12 cellular contexts compared by ENCODE assay signal in the genomic region with DNA sequence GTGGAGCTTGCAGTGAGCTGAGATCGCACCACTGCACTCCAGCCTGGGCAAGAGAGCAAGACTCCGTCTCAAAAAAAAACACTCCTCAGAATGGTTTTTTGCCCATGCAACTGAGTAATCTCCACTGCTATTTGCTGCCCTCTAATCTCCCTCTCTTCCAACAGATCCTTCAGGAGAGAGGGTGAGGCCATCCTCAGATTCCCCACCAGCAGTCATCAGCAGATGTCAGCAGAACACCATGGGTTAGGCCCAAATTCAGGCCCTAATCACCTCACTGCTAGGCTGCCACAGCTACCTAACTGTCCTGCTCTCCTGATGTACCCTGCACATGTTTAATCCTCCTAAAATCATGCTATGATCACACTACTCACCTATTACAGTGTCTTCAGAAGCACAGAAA.
DNase-seq lines count a peak whose midpoint lies in the region; ATAC-seq, FAIRE-seq and TF ChIP-seq lines count a peak whose summit lies in the region.
"Had no signal": no experiment of that assay in that cellular context is flagged by ENCODE, and none has a peak within 500 bp of the region (broad histone marks: within the 10 kb centered on the region; RNA-seq: fewer than 3 reads in every experiment).

No MANE protein-coding gene starts in this region.

- H3K36me3 ChIP-seq in mammary epithelial cell (ENCODE audit: insufficient read depth, low read length), result no peaks in the 10 kb centered on the region
- H3K36me3 ChIP-seq in K562 (ENCODE audit: control insufficient read depth, insufficient read depth, low read length), result no peaks in the 10 kb centered on the region
- H3K36me3 ChIP-seq in smooth muscle cell (ENCODE audit: low read depth), result no peaks in the 10 kb centered on the region
- H3K36me3 ChIP-seq: ascending aorta had no signal

- peaks cover 5% of the 10 kb centered on the region for H3K9me3 Mint-ChIP-seq in MCF 10A (ENCODE audit: unreplicated experiment)
- no peaks in the 10 kb centered on the region for H3K9me3 Mint-ChIP-seq in activated CD4-positive, alpha-beta memory T cell treated with anti-CD3 and anti-CD28 coated beads for 36 hours
- H3K9me3 Mint-ChIP-seq: CD4-positive, alpha-beta T cell had no signal

- H3K27me3 ChIP-seq in mammary epithelial cell (ENCODE audit: insufficient read depth, low read length) (no peaks in the 10 kb centered on the region), K562 (ENCODE audit: control insufficient read depth in 2 of 2, insufficient read depth in 2 of 2, low read length in 2 of 2) (no peaks in the 10 kb centered on the region), smooth muscle cell (ENCODE audit: low read depth) (no peaks in the 10 kb centered on the region)
- H3K27me3 ChIP-seq: ascending aorta had no signal

- CTCF ChIA-PET in MCF 10A (lab: Yijun Ruan, JAX), result interaction anchor here (0.6 to 2.9 kb wide), 4 partner anchors 11 to 130 kb away, joined by 3 to 40 read pairs (median 4); no protein-coding TSS in a partner anchor
- CTCF ChIA-PET in mammary epithelial cell (lab: Charles Lee; ENCODE audit: low non-redundant PET), result interaction anchor here (0.6 kb wide), 1 partner anchor 63 kb away, joined by 3 read pairs; the partner anchor contains the start of gene BEND6
- CTCF ChIA-PET in K562 (lab: Yijun Ruan, JAX; ENCODE audit: low intra/inter-chr PET ratio), result interaction anchor here (0.5 kb wide), 1 partner anchor 424 kb away, joined by 3 read pairs; no protein-coding TSS in a partner anchor
- CTCF ChIA-PET in activated CD4-positive, alpha-beta memory T cell treated with anti-CD3 and anti-CD28 coated beads for 36 hours (lab: Charles Lee), result interaction anchor here (0.6 to 3.5 kb wide), 4 partner anchors 11 to 425 kb away, joined by 3 to 54 read pairs (median 4); partner anchors contain the start of gene PRIM2

- no TSS peak for BruUV-seq in MCF 10A (replicated peaks; lab: Mats Ljungman, UMichigan)
- BruUV-seq in mammary epithelial cell (replicated peaks; lab: Mats Ljungman, UMichigan), result no TSS peak
- BruUV-seq in K562 (replicated peaks; lab: Mats Ljungman, UMichigan), result no TSS peak

- no peaks in the 10 kb centered on the region for H3K9me1 ChIP-seq in K562 (ENCODE audit: control insufficient read depth, insufficient read depth, low read length)

- H3K27me3 Mint-ChIP-seq in MCF 10A (ENCODE audit: insufficient read depth, unreplicated experiment), result no peaks in the 10 kb centered on the region
- no peaks in the 10 kb centered on the region for H3K27me3 Mint-ChIP-seq in activated CD4-positive, alpha-beta memory T cell treated with anti-CD3 and anti-CD28 coated beads for 36 hours
- H3K27me3 Mint-ChIP-seq: CD4-positive, alpha-beta T cell had no signal

- TF ChIP-seq RAD21 in K562 (CRISPR knock-in tag; conservative IDR thresholded peaks at IDR 0.05 in 1 of 2, IDR thresholded peaks at IDR 0.05 in 1 of 2), result peak in 1 of 2 experiments; percentile 56; a peak in 2 of 4 replicates

- peaks cover 6% of the 10 kb centered on the region for H3K4me1 Mint-ChIP-seq in MCF 10A (ENCODE audit: insufficient read depth, unreplicated experiment)
- H3K4me1 Mint-ChIP-seq in activated CD4-positive, alpha-beta memory T cell treated with anti-CD3 and anti-CD28 coated beads for 36 hours (ENCODE audit: low read depth), result peaks cover 25% of the 10 kb centered on the region

- peaks cover 6% of the 10 kb centered on the region for H3K4me1 ChIP-seq in mammary epithelial cell (ENCODE audit: insufficient read depth, low read length)
- peaks cover 0 to 10% of the 10 kb centered on the region in 2 experiments; a peak in 2 of 5 replicates for H3K4me1 ChIP-seq in K562 (replicated peaks in 1 of 2; ENCODE audit: control insufficient read depth in 2 of 2, insufficient read depth in 2 of 2, low read length in 2 of 2)
- peaks cover 10% of the 10 kb centered on the region for H3K4me1 ChIP-seq in smooth muscle cell (ENCODE audit: low read depth)

- H3K36me3 Mint-ChIP-seq in MCF 10A (ENCODE audit: insufficient read depth, unreplicated experiment), result peaks cover 5% of the 10 kb centered on the region
- H3K36me3 Mint-ChIP-seq in activated CD4-positive, alpha-beta memory T cell treated with anti-CD3 and anti-CD28 coated beads for 36 hours, result no peaks in the 10 kb centered on the region

- H3K9me3 ChIP-seq in mammary epithelial cell (replicated peaks; ENCODE audit: insufficient read depth, low read length) (no peaks in the 10 kb centered on the region), K562 (replicated peaks; ENCODE audit: control insufficient read depth, insufficient read depth, low read depth, low read length) (no peaks in the 10 kb centered on the region), smooth muscle cell (replicated peaks; ENCODE audit: low read depth) (no peaks in the 10 kb centered on the region)
- H3K9me3 ChIP-seq: ascending aorta had no signal

- no peak overlapping the region for H2AFZ ChIP-seq in mammary epithelial cell (ENCODE audit: low read depth, low read length)
- no peak overlapping the region for H2AFZ ChIP-seq in K562 (ENCODE audit: low read depth, low read length)
- H2AFZ ChIP-seq in smooth muscle cell (ENCODE audit: low read depth), result no peak overlapping the region

- dilution Hi-C loops in mammary epithelial cell (cut with HindIII; ENCODE audit: low sequenced_read_pairs), result no loop called here

- H4K20me1 ChIP-seq in mammary epithelial cell (ENCODE audit: insufficient read depth, low read length) (no peaks in the 10 kb centered on the region), K562 (replicated peaks; ENCODE audit: control insufficient read depth, insufficient read depth, low read length) (no peaks in the 10 kb centered on the region), smooth muscle cell (ENCODE audit: low read depth) (no peaks in the 10 kb centered on the region)

- in situ Hi-C loops in mammary epithelial cell (cut with MboI; ENCODE audit: low sequenced_read_pairs in 2 of 2), result no loop called here
- in situ Hi-C loops in K562 (cut with MboI), result no loop called here

- no peak overlapping the region for H3K4me3 Mint-ChIP-seq in MCF 10A (ENCODE audit: unreplicated experiment)
- no peak overlapping the region for H3K4me3 Mint-ChIP-seq in activated CD4-positive, alpha-beta memory T cell treated with anti-CD3 and anti-CD28 coated beads for 36 hours
- H3K4me3 Mint-ChIP-seq: CD4-positive, alpha-beta T cell had no signal

- H3K4me3 ChIP-seq in mammary epithelial cell (replicated peaks in 1 of 3; ENCODE audit: insufficient read depth in 1 of 3, low read depth in 2 of 3, low read length in 3 of 3) (no peak overlapping the region), K562 (no peak overlapping the region), smooth muscle cell (no peak overlapping the region), coronary artery (no peak overlapping the region)
- H3K4me3 ChIP-seq: ascending aorta had no signal

- ATAC-seq in HG03439 (IDR thresholded peaks at IDR 0.05; ENCODE audit: unreplicated experiment) (peak; percentile 22), K562 (peak; percentile 86), GM18498 (IDR thresholded peaks at IDR 0.05; ENCODE audit: unreplicated experiment) (no peak)
- ATAC-seq: right cardiac atrium had no signal

- no peak overlapping the region for H3K27ac Mint-ChIP-seq in MCF 10A (ENCODE audit: low read depth, unreplicated experiment)
- H3K27ac Mint-ChIP-seq in activated CD4-positive, alpha-beta memory T cell treated with anti-CD3 and anti-CD28 coated beads for 36 hours, result no peak overlapping the region
- H3K27ac Mint-ChIP-seq: CD4-positive, alpha-beta T cell had no signal

- no peak for TF ChIP-seq CTCF in MCF 10A (IDR thresholded peaks at IDR 0.05; ENCODE audit: unreplicated experiment)
- no peak for TF ChIP-seq CTCF in mammary epithelial cell (conservative IDR thresholded peaks at IDR 0.05 in 1 of 2, IDR thresholded peaks at IDR 0.05 in 1 of 2; ENCODE audit: extremely low read depth in 1 of 2, insufficient read depth in 1 of 2, low read depth in 1 of 2, low read length in 2 of 2)
- TF ChIP-seq CTCF in K562 (IDR thresholded peaks at IDR 0.05 in 2 of 3, conservative IDR thresholded peaks at IDR 0.05 in 1 of 3; ENCODE audit: insufficient read depth in 2 of 3, low read depth in 1 of 3, low read length in 3 of 3), result peak; percentile 47 to 57 (median 51); a peak in 5 of 6 replicates
- no peak for TF ChIP-seq CTCF in smooth muscle cell (IDR thresholded peaks at IDR 0.05; ENCODE audit: borderline replicate concordance, insufficient read depth, poor library complexity, severe bottlenecking)
- no peak for TF ChIP-seq CTCF in coronary artery (IDR thresholded peaks at IDR 0.05)

- no peak for TF ChIP-seq EP300 in K562 (IDR thresholded peaks at IDR 0.05; ENCODE audit: low read length)

- intact Hi-C loops in MCF 10A (cut with micrococcal nuclease) (no loop called here), mammary epithelial cell (cut with micrococcal nuclease) (no loop called here), K562 (cut with micrococcal nuclease) (no loop called here)
- intact Hi-C loops in activated CD4-positive, alpha-beta memory T cell treated with anti-CD3 and anti-CD28 coated beads for 36 hours (cut with micrococcal nuclease), result no loop called here

- TF ChIP-seq POLR2A in K562 (conservative IDR thresholded peaks at IDR 0.05), result no peak

- FAIRE-seq in K562 (lab: Jason Lieb, UNC), result peak; percentile 51

- peak; percentile 25 for DNase-seq in MCF 10A (ENCODE audit: unreplicated experiment)
- DNase-seq in mammary epithelial cell, result no peak
- DNase-seq in K562 (ENCODE audit: extremely low read depth in 1 of 4, low spot score in 3 of 4), result peak in 2 of 4 experiments; percentile 23 to 35
- DNase-seq in smooth muscle cell (lab: John Stamatoyannopoulos, UW; ENCODE audit: unreplicated experiment), result no peak
- no peak for DNase-seq in coronary artery (ENCODE audit: low spot score)
- no peak for DNase-seq in activated CD4-positive, alpha-beta memory T cell treated with anti-CD3 and anti-CD28 coated beads for 36 hours
- DNase-seq: activated CD4-positive, alpha-beta T cell treated with anti-CD3 and anti-CD28 coated beads, Interleukin-2, amount 50 U/mL, for 4 hours; CD4-positive, alpha-beta T cell had no signal

- H3K79me2 ChIP-seq in mammary epithelial cell (ENCODE audit: insufficient read depth, low read length), result no peaks in the 10 kb centered on the region
- no peaks in the 10 kb centered on the region for H3K79me2 ChIP-seq in K562 (ENCODE audit: control insufficient read depth, insufficient read depth, low read length)
- H3K79me2 ChIP-seq in smooth muscle cell (ENCODE audit: low read depth), result no peaks in the 10 kb centered on the region

- peaks cover 4% of the 10 kb centered on the region for H3F3A ChIP-seq in smooth muscle cell (ENCODE audit: low read depth)

- no peak overlapping the region for H3K4me2 ChIP-seq in mammary epithelial cell (ENCODE audit: insufficient read depth, low read depth, low read length)
- H3K4me2 ChIP-seq in K562 (ENCODE audit: insufficient read depth, low read length), result no peak overlapping the region
- no peak overlapping the region for H3K4me2 ChIP-seq in smooth muscle cell

- H3K27ac ChIP-seq in mammary epithelial cell (ENCODE audit: insufficient read depth, low read depth, low read length), result no peak overlapping the region
- peak overlapping the region; percentile 47; the same call in 1 of the 3 replicates for H3K27ac ChIP-seq in K562 (ENCODE audit: extremely low read depth, low read depth, low read length)
- H3K27ac ChIP-seq in smooth muscle cell (ENCODE audit: low read depth), result peak overlapping the region; percentile 92
- no peak overlapping the region for H3K27ac ChIP-seq in coronary artery

- no CpG with 5 or more reads among the region's 2 CpGs for WGBS in mammary epithelial cell (ENCODE audit: low coverage, missing lambda C conversion rate)
- 100% methylated on average over 2 of the region's 2 CpGs for WGBS in K562 (ENCODE audit: insufficient coverage, low coverage, missing lambda C conversion rate)
- WGBS in smooth muscle cell (ENCODE audit: low lambda C conversion rate), result 88% methylated on average over 2 of the region's 2 CpGs

- no peak overlapping the region for H3K9ac ChIP-seq in mammary epithelial cell (ENCODE audit: insufficient read depth, low read length)
- no peak overlapping the region for H3K9ac ChIP-seq in K562 (ENCODE audit: insufficient read depth in 1 of 2, low read depth in 2 of 2, low read length in 2 of 2)
- no peak overlapping the region for H3K9ac ChIP-seq in smooth muscle cell (ENCODE audit: low read depth)

- POLR2A ChIA-PET in MCF 10A (lab: Yijun Ruan, JAX) (interaction anchor here (0.6 to 1.3 kb wide), 2 partner anchors 24 to 130 kb away, joined by 3 read pairs; no protein-coding TSS in a partner anchor), K562 (lab: Yijun Ruan, JAX) (interaction anchor here (0.7 kb wide), 1 partner anchor 330 kb away, joined by 3 read pairs; no protein-coding TSS in a partner anchor)
- POLR2A ChIA-PET in activated CD4-positive, alpha-beta memory T cell treated with anti-CD3 and anti-CD28 coated beads for 36 hours (lab: Charles Lee), result no interaction called here

Comparison
In these comparisons a context has a peak if more than half of its experiments do, and no peak if none do; other contexts are left out.
1. CTCF ChIP-seq: peak in K562 (3 of 3); none in MCF 10A (single experiment), mammary epithelial cell (0 of 2), smooth muscle cell (single experiment) and coronary artery (single experiment).
2. H3K27ac ChIP-seq: peak in K562 (single experiment) and smooth muscle cell (single experiment); none in mammary epithelial cell (single experiment) and coronary artery (0 of 2).